Comparison of ENCODE assay signal across 24 cellular contexts in genomic region chr6:123855493-123855892, GRCh38. TPM values are rescaled to one million over a fixed set of nuclear protein-coding genes. Genes with fewer than 3 reads are reported as not detected.
A peak's percentile ranks its signal among the peaks of the same experiment; 100 is the strongest.
DNase-seq lines count a peak whose midpoint lies in the region; ATAC-seq and TF ChIP-seq lines count a peak whose summit lies in the region.
"Had no signal": no experiment of that assay in that cellular context is flagged by ENCODE, and none has a peak within 500 bp of the region (broad histone marks: within the 10 kb centered on the region; RNA-seq: fewer than 3 reads in every experiment).

No MANE protein-coding gene starts in this region.

- H4K20me1 ChIP-seq in neural cell (ENCODE audit: insufficient read depth) = no peaks in the 10 kb centered on the region
- H4K20me1 ChIP-seq: BLaER1 treated with 17β-estradiol and CSF1 and Interleukin-3, amounts not matched to agents 10 nM and 100 nM had no signal

- H3K4me1 ChIP-seq in HEK293 (ENCODE audit: control insufficient read depth, insufficient read depth, low read length) (peaks cover 30% of the 10 kb centered on the region), foreskin keratinocyte (no peaks in the 10 kb centered on the region)
- H3K4me1 ChIP-seq: A549; BE2C; BLaER1 treated with 17β-estradiol and CSF1 and Interleukin-3, amounts not matched to agents 10 nM and 100 nM had no signal

- H3K4me3 ChIP-seq in HEK293 (ENCODE audit: low read depth, low read length) (no peak overlapping the region), neural cell (ENCODE audit: low read length) (peak overlapping the region; percentile 25)
- H3K4me3 ChIP-seq: A549; BLaER1 treated with 17β-estradiol and CSF1 and Interleukin-3, amounts not matched to agents 10 nM and 100 nM; GM23248 had no signal

- DNase-seq in NCI-H69 (lab: John Stamatoyannopoulos, UW) (peak; percentile 73), cerebellar cortex (ENCODE audit: low spot score) (peak; percentile 26), foreskin keratinocyte (no peak)
- DNase-seq: 8988T; ACHN; AML-193; BE2C; CD4-positive, alpha-beta T cell; CD8-positive, alpha-beta memory T cell; DMS 273 treated with DMSO at 0.1 percent for 48 hours; DMS79; EL; GF-D8; GM23248; H7; HCEC 1CT; HFFc6 had no signal

- peak; percentile 94 for TF ChIP-seq EP300 in neural cell (conservative IDR thresholded peaks at IDR 0.05; ENCODE audit: poor library complexity, severe bottlenecking)

- CTCF ChIA-PET in HEK293 (lab: Yijun Ruan, JAX) = no interaction called here

- no peak for ATAC-seq in HG02642 (IDR thresholded peaks at IDR 0.05; ENCODE audit: poor library complexity, unreplicated experiment)
- ATAC-seq in foreskin keratinocyte = no peak
- ATAC-seq in GM18861 (IDR thresholded peaks at IDR 0.05; ENCODE audit: unreplicated experiment) = no peak
- ATAC-seq: A549 had no signal

- no peak for TF ChIP-seq CTCF in HEK293 (tag by site-specific recombination; IDR thresholded peaks at IDR 0.05)
- no peak for TF ChIP-seq CTCF in neural cell (IDR thresholded peaks at IDR 0.05; ENCODE audit: poor library complexity, severe bottlenecking)
- TF ChIP-seq CTCF in foreskin keratinocyte (conservative IDR thresholded peaks at IDR 0.05) = no peak

- TF ChIP-seq RAD21 in neural cell (conservative IDR thresholded peaks at IDR 0.05) = no peak

- H3K9me3 ChIP-seq in HEK293 (ENCODE audit: control insufficient read depth, insufficient read depth, low read depth, low read length) = no peaks in the 10 kb centered on the region
- no peaks in the 10 kb centered on the region for H3K9me3 ChIP-seq in neural cell (ENCODE audit: low read length)
- H3K9me3 ChIP-seq: A549; BE2C; BLaER1 treated with 17β-estradiol and CSF1 and Interleukin-3, amounts not matched to agents 10 nM and 100 nM had no signal

- H3F3A ChIP-seq in neural cell (ENCODE audit: insufficient read depth, low read length, poor library complexity, severe bottlenecking) = no peaks in the 10 kb centered on the region

- no peaks in the 10 kb centered on the region for H3K27me3 ChIP-seq in neural cell (ENCODE audit: insufficient read depth, low read depth, low read length)
- peaks cover 2% of the 10 kb centered on the region for H3K27me3 ChIP-seq in foreskin keratinocyte
- H3K27me3 ChIP-seq: BE2C; BLaER1 treated with 17β-estradiol and CSF1 and Interleukin-3, amounts not matched to agents 10 nM and 100 nM had no signal

- H3K27ac ChIP-seq in HEK293 (ENCODE audit: extremely low read depth, low read depth, low read length) (no peak overlapping the region), neural cell (ENCODE audit: low read length) (peak overlapping the region; percentile 54), foreskin keratinocyte (no peak overlapping the region)
- H3K27ac ChIP-seq: A549; BLaER1 treated with 17β-estradiol and CSF1 and Interleukin-3, amounts not matched to agents 10 nM and 100 nM; GM23248 had no signal

- H3K4me2 ChIP-seq in neural cell (ENCODE audit: low read length) = peak overlapping the region; percentile 23
- H3K4me2 ChIP-seq: A549; BLaER1 treated with 17β-estradiol and CSF1 and Interleukin-3, amounts not matched to agents 10 nM and 100 nM had no signal

- POLR2A ChIA-PET in HEK293 (lab: Yijun Ruan, JAX) = no interaction called here

- H3K9ac ChIP-seq in neural cell (ENCODE audit: low read length) = no peak overlapping the region
- H3K9ac ChIP-seq: BLaER1 treated with 17β-estradiol and CSF1 and Interleukin-3, amounts not matched to agents 10 nM and 100 nM; GM23248 had no signal

- no peaks in the 10 kb centered on the region for H3K79me2 ChIP-seq in neural cell (replicated peaks; ENCODE audit: insufficient read depth, low read length)

- H3K36me3 ChIP-seq in HEK293 (ENCODE audit: control insufficient read depth in 2 of 2, insufficient read depth in 1 of 2, low read length in 2 of 2) (no peaks in the 10 kb centered on the region), neural cell (ENCODE audit: insufficient read depth, low read length) (no peaks in the 10 kb centered on the region)
- H3K36me3 ChIP-seq: BE2C; BLaER1 treated with 17β-estradiol and CSF1 and Interleukin-3, amounts not matched to agents 10 nM and 100 nM had no signal

- H3K9me2 ChIP-seq in neural cell (ENCODE audit: insufficient read depth, low read length) = no peaks in the 10 kb centered on the region

- H2AFZ ChIP-seq in neural cell (ENCODE audit: low read depth, low read length) = no peak overlapping the region
- H2AFZ ChIP-seq: GM23248 had no signal

TF ChIP-seq in HEK293, 187 proteins besides CTCF, POLR2A, EP300 and RAD21 (continues in another document):
- TF ChIP-seq ZBTB48 (tag by site-specific recombination; IDR thresholded peaks at IDR 0.05) (no peak), ZNF629 (tag by site-specific recombination; IDR thresholded peaks at IDR 0.05) (no peak), ZNF16 (tag by site-specific recombination; IDR thresholded peaks at IDR 0.05; ENCODE audit: low read depth) (no peak), ZNF292 (tag by site-specific recombination; IDR thresholded peaks at IDR 0.05; ENCODE audit: borderline replicate concordance, low read depth) (no peak), KLF8 (tag by site-specific recombination; IDR thresholded peaks at IDR 0.05) (no peak), SP7 (tag by site-specific recombination; IDR thresholded peaks at IDR 0.05) (no peak), ZNF223 (tag by site-specific recombination; IDR thresholded peaks at IDR 0.05) (no peak), ZNF169 (tag by site-specific recombination; IDR thresholded peaks at IDR 0.05) (no peak), ZNF121 (tag by site-specific recombination; IDR thresholded peaks at IDR 0.05) (no peak), ZFP3 (tag by site-specific recombination; IDR thresholded peaks at IDR 0.05; ENCODE audit: low read depth) (no peak), ZNF768 (tag by site-specific recombination; IDR thresholded peaks at IDR 0.05) (no peak), ZNF473 (tag by site-specific recombination; IDR thresholded peaks at IDR 0.05) (no peak), ZBTB44 (tag by site-specific recombination; IDR thresholded peaks at IDR 0.05) (peak; percentile 71)

TF ChIP-seq in neural cell, 6 proteins besides CTCF, POLR2A, EP300 and RAD21:
- TF ChIP-seq TAF1 (IDR thresholded peaks at IDR 0.05; ENCODE audit: low read depth) (no peak), SMC3 (conservative IDR thresholded peaks at IDR 0.05; ENCODE audit: poor library complexity) (no peak), REST (IDR thresholded peaks at IDR 0.05; ENCODE audit: borderline replicate concordance) (no peak), MXI1 (conservative IDR thresholded peaks at IDR 0.05; ENCODE audit: poor library complexity, severe bottlenecking) (no peak), EZH2 (IDR thresholded peaks at IDR 0.05; ENCODE audit: borderline replicate concordance, insufficient read depth, low read length, poor library complexity, severe bottlenecking) (no peak), POLR2AphosphoS5 (IDR thresholded peaks at IDR 0.05) (peak; percentile 80)
TF ChIP-seq in neural cell: peak in this region for 1.

RNA-seq across cellular contexts. Expression of gene NKAIN2, which starts 51.8 kb away (rescaled TPM):
- polyA plus RNA-seq in neural cell = 23.2 and 28.4 TPM in 2 replicates
- polyA minus RNA-seq in neural cell = 42.9 and 49.7 TPM in 2 replicates
- total RNA-seq in foreskin keratinocyte = not detected in 2 replicates
- polyA plus RNA-seq in foreskin keratinocyte = not detected in 2 replicates
- total RNA-seq: CD4-positive, alpha-beta T cell; CD8-positive, alpha-beta memory T cell; GM23248; HFFc6 had no signal
- polyA plus RNA-seq: A549; CD14-positive monocyte; CD8-positive, alpha-beta memory T cell; GM23248 had no signal

Comparison
In these comparisons a context has a peak if more than half of its experiments do, and no peak if none do; other contexts are left out.
1. DNase-seq: peak in NCI-H69 (single experiment) and cerebellar cortex (single experiment); none in foreskin keratinocyte (0 of 2).
2. RNA of gene NKAIN2, which starts 51.8 kb away (polyA plus RNA-seq): 23.2 to 28.4 TPM in neural cell; not detected in foreskin keratinocyte; every median in the first group is over 10 times any median in the second.